Comparison of ENCODE assay signal across 2 cellular contexts in genomic region chr20:32663704-32664351, GRCh38.
TF ChIP-seq lines count a peak whose summit lies in the region.

No MANE protein-coding gene starts in this region.

TF ChIP-seq in HEK293, 187 proteins besides CTCF, POLR2A, EP300 and RAD21:
- TF ChIP-seq EGR2 (tag by site-specific recombination; IDR thresholded peaks at IDR 0.05; ENCODE audit: low read depth): no peak
TF ChIP-seq in HEK293: peak in this region for 0.

TF ChIP-seq in H1, 55 proteins besides CTCF, POLR2A, EP300 and RAD21:
- TF ChIP-seq CEBPB (IDR thresholded peaks at IDR 0.05; ENCODE audit: low read depth, low read length): no peak
- TF ChIP-seq CHD2 (IDR thresholded peaks at IDR 0.05; ENCODE audit: low read length): no peak
- TF ChIP-seq RFX5 (IDR thresholded peaks at IDR 0.05; ENCODE audit: borderline replicate concordance, low read depth, low read length): no peak
- no peak for TF ChIP-seq BACH1 (IDR thresholded peaks at IDR 0.05; ENCODE audit: low read length)
- no peak for TF ChIP-seq GABPA (IDR thresholded peaks at IDR 0.05; ENCODE audit: borderline replicate concordance, insufficient read depth, low read length)
- no peak for TF ChIP-seq YY1 (IDR thresholded peaks at IDR 0.05; ENCODE audit: low read depth, low read length)
- TF ChIP-seq KDM4A (IDR thresholded peaks at IDR 0.05; ENCODE audit: low read depth, low read length, severe bottlenecking): no peak
- TF ChIP-seq RXRA (IDR thresholded peaks at IDR 0.05; ENCODE audit: insufficient read depth, low read depth, low read length): no peak
- TF ChIP-seq CBX5 (IDR thresholded peaks at IDR 0.05; ENCODE audit: low read depth, low read length): no peak
- TF ChIP-seq HDAC6 (IDR thresholded peaks at IDR 0.05; ENCODE audit: low read depth, low read length): no peak
- TF ChIP-seq NANOG (IDR thresholded peaks at IDR 0.05; ENCODE audit: insufficient read depth, low read depth, low read length, poor library complexity, severe bottlenecking): no peak
- TF ChIP-seq SIN3A (conservative IDR thresholded peaks at IDR 0.05 in 1 of 2, IDR thresholded peaks at IDR 0.05 in 1 of 2; ENCODE audit: low read depth in 1 of 2, low read length in 2 of 2): no peak
- no peak for TF ChIP-seq GTF2F1 (IDR thresholded peaks at IDR 0.05; ENCODE audit: borderline replicate concordance, low read depth, low read length)
- TF ChIP-seq POU5F1 (IDR thresholded peaks at IDR 0.05; ENCODE audit: low read depth, low read length): no peak
- TF ChIP-seq TAF7 (optimal IDR thresholded peaks at IDR 0.05; ENCODE audit: borderline replicate concordance, low read depth, low read length): no peak
- TF ChIP-seq CREB1 (IDR thresholded peaks at IDR 0.05): no peak
- TF ChIP-seq MAX (IDR thresholded peaks at IDR 0.05): no peak
- TF ChIP-seq SRF (IDR thresholded peaks at IDR 0.05; ENCODE audit: low read depth, low read length): no peak
- no peak for TF ChIP-seq EZH2 (IDR thresholded peaks at IDR 0.05; ENCODE audit: low read depth, low read length, severe bottlenecking)
- no peak for TF ChIP-seq ASH2L (IDR thresholded peaks at IDR 0.05; ENCODE audit: low read length)
